In the genomic region with DNA sequence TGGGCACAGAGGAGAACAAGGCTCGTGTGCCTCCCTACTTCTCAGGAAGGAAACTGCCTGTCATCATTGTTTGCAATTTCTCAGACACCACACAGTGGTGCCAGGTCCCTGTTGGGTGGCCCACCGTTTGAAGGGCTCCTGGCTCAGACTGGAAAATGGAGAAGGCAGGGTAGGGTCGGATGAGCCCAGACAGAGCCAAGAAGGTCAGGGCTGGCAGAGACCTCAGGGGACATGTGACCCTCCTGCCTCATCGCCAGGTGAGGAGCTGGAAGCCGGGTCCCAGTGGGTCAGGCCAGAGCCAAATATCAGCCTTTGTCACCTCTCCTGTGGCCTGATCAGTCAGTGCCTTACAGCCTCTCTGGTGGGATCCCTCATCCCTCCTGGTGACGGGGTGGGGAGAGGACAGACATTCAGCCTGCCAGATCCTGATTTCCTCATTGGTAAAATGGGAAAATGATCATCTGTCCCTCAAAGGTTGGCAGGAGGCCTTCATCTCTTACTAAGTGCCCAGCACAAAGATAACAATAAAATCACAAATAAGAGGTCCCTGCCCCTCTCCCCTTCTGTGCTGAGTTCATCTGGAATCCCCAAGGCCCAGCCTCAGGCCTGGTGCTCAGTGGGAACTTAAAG, we compare ENCODE assay signal across 22 cellular contexts.
DNase-seq lines count a peak whose midpoint lies in the region; TF ChIP-seq lines count a peak whose summit lies in the region.
"Had no signal": no experiment of that assay in that cellular context is flagged by ENCODE, and none has a peak within 500 bp of the region (broad histone marks: within the 10 kb centered on the region; RNA-seq: fewer than 3 reads in every experiment).

No MANE protein-coding gene starts in this region.

- TF ChIP-seq POLR2A in esophagus squamous epithelium (IDR thresholded peaks at IDR 0.05): no peak
- TF ChIP-seq POLR2A in stomach (IDR thresholded peaks at IDR 0.05): no peak

- H3K9me3 ChIP-seq in adipocyte (ENCODE audit: control insufficient read depth, low read length) (no peaks in the 10 kb centered on the region), esophagus squamous epithelium (no peaks in the 10 kb centered on the region), stomach (no peaks in the 10 kb centered on the region)
- H3K9me3 ChIP-seq: adrenal gland, SJCRH30 had no signal

- H3K27ac ChIP-seq in esophagus squamous epithelium: peak overlapping the region; percentile 56 to 83 (median 66)
- peak overlapping the region in 4 of 5 donors; percentile 34 to 80 (median 58) for H3K27ac ChIP-seq in stomach
- H3K27ac ChIP-seq: HL-60, SJCRH30 had no signal

- intact Hi-C loops in esophagus squamous epithelium (cut with DNase I) (no loop called here), stomach (cut with DNase I; ENCODE audit: low total_unique reads) (no loop called here)

- TF ChIP-seq CTCF in esophagus squamous epithelium (IDR thresholded peaks at IDR 0.05) (no peak), stomach (IDR thresholded peaks at IDR 0.05) (no peak)

- H3K4me3 ChIP-seq in adipocyte (ENCODE audit: low read length): no peak overlapping the region
- H3K4me3 ChIP-seq in esophagus squamous epithelium: no peak overlapping the region
- no peak overlapping the region for H3K4me3 ChIP-seq in stomach
- H3K4me3 ChIP-seq: adrenal gland, SJCRH30 had no signal

- H3K4me1 ChIP-seq in adipocyte (ENCODE audit: control insufficient read depth, insufficient read depth, low read length) (peaks cover 27% of the 10 kb centered on the region), esophagus squamous epithelium (peaks cover 0 to 28% (median 0%) of the 10 kb centered on the region in 3 donors), stomach (peaks cover 0 to 46% (median 8%) of the 10 kb centered on the region in 4 donors)
- H3K4me1 ChIP-seq: SJCRH30 had no signal

- WGBS in esophagus squamous epithelium, 2 donors: 52 to 70% methylated on average over 2 of the region's 6 CpGs
- 64 to 78% (median 75%) methylated on average over 2 to 6 of the region's 6 CpGs for WGBS in stomach, 5 donors

- H3K9ac ChIP-seq in adipocyte (ENCODE audit: low read length): peak overlapping the region; percentile 30

- no peak for TF ChIP-seq EP300 in stomach (IDR thresholded peaks at IDR 0.05)

- DNase-seq in adipocyte (ENCODE audit: low read depth) (no peak), esophagus squamous epithelium (lab: John Stamatoyannopoulos, UW) (no peak), mesenteric fat pad (ENCODE audit: low spot score) (peak; percentile 47), stomach (no peak), NCI-H2196 (lab: John Stamatoyannopoulos, UW; ENCODE audit: unreplicated experiment) (no peak), inferior parietal cortex (ENCODE audit: extremely low spot score) (no peak), AML-193 (lab: John Stamatoyannopoulos, UW) (no peak), HuH-7.5 (ENCODE audit: low spot score) (no peak)
- DNase-seq: activated effector memory CD4-positive, alpha-beta T cell treated with anti-CD3 and anti-CD28 coated beads, Interleukin-2, amount 50 U/mL, for 16 hours; CD4-positive, CD25-positive, alpha-beta regulatory T cell; central memory CD4-positive, alpha-beta T cell; GDM1; kidney glomerular epithelial cell; midbrain; MM.1S; NCI-H2171 treated with DMSO at 0.1 percent for 48 hours; PC-3; stimulated activated CD4-positive, alpha-beta T cell treated with anti-CD3 and anti-CD28 coated beads, Interleukin-12 subunit alpha, Interleukin-12 subunit beta, amount 100 ng/mL, for 4 hours; T-helper 1 cell had no signal

- no peaks in the 10 kb centered on the region for H3K36me3 ChIP-seq in adipocyte (ENCODE audit: control insufficient read depth, insufficient read depth, low read length, severe bottlenecking)
- no peaks in the 10 kb centered on the region for H3K36me3 ChIP-seq in esophagus squamous epithelium
- H3K36me3 ChIP-seq in stomach: no peaks in the 10 kb centered on the region
- H3K36me3 ChIP-seq: adrenal gland, SJCRH30 had no signal

- H3K27me3 ChIP-seq in adipocyte (replicated peaks; ENCODE audit: control insufficient read depth, insufficient read depth, low read length) (no peaks in the 10 kb centered on the region), esophagus squamous epithelium (peaks cover 0 to 10% (median 0%) of the 10 kb centered on the region in 4 donors), stomach (no peaks in the 10 kb centered on the region)
- H3K27me3 ChIP-seq: adrenal gland, SJCRH30 had no signal
